In the genomic region with DNA sequence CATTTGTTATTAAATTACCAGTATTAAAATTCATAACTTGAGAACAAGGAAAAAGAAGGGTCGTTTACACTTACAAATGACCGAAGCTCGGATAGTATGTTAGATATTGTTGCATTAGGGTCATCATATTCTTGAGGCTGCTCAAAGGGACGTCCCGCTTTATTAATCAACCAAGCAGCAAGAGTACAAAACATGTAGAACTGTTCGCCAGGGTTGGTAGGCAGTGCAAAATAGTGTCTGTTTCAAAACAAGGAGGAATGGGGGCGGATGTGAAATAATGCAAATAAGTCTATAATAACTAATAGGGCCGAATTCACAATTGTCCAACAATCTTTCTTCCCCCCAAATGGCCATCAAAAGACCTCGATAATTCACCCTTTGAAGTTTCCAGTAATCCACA, we compare ENCODE assay signal across 17 cellular contexts. TPM values are rescaled to one million over a fixed set of nuclear protein-coding genes. Genes with fewer than 3 reads are reported as not detected.
DNase-seq lines count a peak whose midpoint lies in the region; ATAC-seq, FAIRE-seq and TF ChIP-seq lines count a peak whose summit lies in the region.
"Had no signal": no experiment of that assay in that cellular context is flagged by ENCODE, and none has a peak within 500 bp of the region (broad histone marks: within the 10 kb centered on the region; RNA-seq: fewer than 3 reads in every experiment).

No MANE protein-coding gene starts in this region.

- peak overlapping the region; percentile 87 for H3K27ac ChIP-seq in DOHH2 (ENCODE audit: low read depth, low read length)
- H3K27ac ChIP-seq in keratinocyte (ENCODE audit: control insufficient read depth, insufficient read depth, low read length) = no peak overlapping the region
- no peak overlapping the region for H3K27ac ChIP-seq in CD8-positive, alpha-beta T cell (ENCODE audit: low read depth, low read length)
- H3K27ac ChIP-seq in caudate nucleus (ENCODE audit: low read depth, low read length) = no peak overlapping the region
- H3K27ac ChIP-seq: BLaER1 treated with 17β-estradiol and CSF1 and Interleukin-3, amounts not matched to agents 10 nM and 100 nM; SK-N-MC had no signal

- POLR2A ChIA-PET in CD8-positive, alpha-beta T cell (lab: Charles Lee) = no interaction called here

- H3K4me2 ChIP-seq in DOHH2 (ENCODE audit: low read length) (peak overlapping the region; percentile 89), keratinocyte (ENCODE audit: control insufficient read depth, extremely low read depth, insufficient read depth, low read depth, low read length) (peak overlapping the region; percentile 8)
- H3K4me2 ChIP-seq: smooth muscle cell had no signal

- H3K36me3 ChIP-seq in DOHH2 (ENCODE audit: control insufficient read depth, low read length) (peaks cover 38% of the 10 kb centered on the region), keratinocyte (ENCODE audit: control insufficient read depth in 2 of 2, extremely low read depth in 1 of 2, insufficient read depth in 2 of 2, low read length in 2 of 2) (no peaks in the 10 kb centered on the region)
- no peaks in the 10 kb centered on the region for H3K36me3 ChIP-seq in CD8-positive, alpha-beta T cell (ENCODE audit: insufficient read depth, low read length)

- H3K4me3 ChIP-seq in DOHH2 (ENCODE audit: low read length) = peak overlapping the region; percentile 90
- no peak overlapping the region for H3K4me3 ChIP-seq in keratinocyte (ENCODE audit: control insufficient read depth in 2 of 3, extremely low read depth in 1 of 3, insufficient read depth in 2 of 3, low read depth in 1 of 3, low read length in 3 of 3)
- no peak overlapping the region for H3K4me3 ChIP-seq in CD8-positive, alpha-beta T cell (ENCODE audit: low read depth, low read length)
- H3K4me3 ChIP-seq: BLaER1 treated with 17β-estradiol and CSF1 and Interleukin-3, amounts not matched to agents 10 nM and 100 nM; SK-N-MC; smooth muscle cell had no signal

- TF ChIP-seq CTCF in DOHH2 (IDR thresholded peaks at IDR 0.05; ENCODE audit: low read depth, low read length, poor library complexity, severe bottlenecking) (no peak), keratinocyte (optimal IDR thresholded peaks at IDR 0.05 in 1 of 3, IDR thresholded peaks at IDR 0.05 in 1 of 3, conservative IDR thresholded peaks at IDR 0.05 in 1 of 3; ENCODE audit: extremely low read depth in 1 of 3, insufficient read depth in 2 of 3, low read length in 3 of 3) (no peak)
- TF ChIP-seq CTCF in CD8-positive, alpha-beta T cell (IDR thresholded peaks at IDR 0.05) = no peak

- no peaks in the 10 kb centered on the region for H3K9me2 ChIP-seq in DOHH2 (replicated peaks; ENCODE audit: control insufficient read depth, low read length)

- H3K27me3 Mint-ChIP-seq in CD8-positive, alpha-beta T cell (ENCODE audit: low read depth) = no peaks in the 10 kb centered on the region

- H3K9me1 ChIP-seq in keratinocyte (ENCODE audit: control insufficient read depth, extremely low read depth, insufficient read depth, low read length) = no peaks in the 10 kb centered on the region

- H3K9ac ChIP-seq in keratinocyte (ENCODE audit: control insufficient read depth, extremely low read depth, insufficient read depth, low read length) = no peak overlapping the region
- H3K9ac ChIP-seq: BLaER1 treated with 17β-estradiol and CSF1 and Interleukin-3, amounts not matched to agents 10 nM and 100 nM had no signal

- peak; percentile 12 for ATAC-seq in GM19463 (IDR thresholded peaks at IDR 0.05; ENCODE audit: unreplicated experiment)
- no peak for ATAC-seq in stimulated activated effector memory CD8-positive, alpha-beta T cell treated with anti-CD3 and anti-CD28 coated beads, Interleukin-12 subunit alpha, Interleukin-12 subunit beta, amount 100 ng/mL, for 72 hours
- no peak for ATAC-seq in CD8-positive, alpha-beta T cell
- ATAC-seq: natural killer cell had no signal

- dilution Hi-C loops in keratinocyte (cut with MboI; ENCODE audit: extremely low pct_ligation_motif_present, low sequenced_read_pairs) = no loop called here

- H3K4me3 Mint-ChIP-seq in stimulated activated effector memory CD8-positive, alpha-beta T cell treated with anti-CD3 and anti-CD28 coated beads, Interleukin-12 subunit alpha, Interleukin-12 subunit beta, amount 100 ng/mL, for 72 hours = no peak overlapping the region
- no peak overlapping the region for H3K4me3 Mint-ChIP-seq in CD8-positive, alpha-beta T cell
- H3K4me3 Mint-ChIP-seq: natural killer cell had no signal

- DNase-seq in NCI-H748 (lab: John Stamatoyannopoulos, UW; ENCODE audit: unreplicated experiment) (peak; percentile 28), keratinocyte (ENCODE audit: low read depth, low spot score) (no peak), caudate nucleus (lab: John Stamatoyannopoulos, UW) (no peak), activated gamma-delta T cell treated with Interleukin-2 at 50 U/mL for 16 hours (no peak)
- DNase-seq in stimulated activated effector memory CD8-positive, alpha-beta T cell treated with anti-CD3 and anti-CD28 coated beads, Interleukin-12 subunit alpha, Interleukin-12 subunit beta, amount 100 ng/mL, for 72 hours (ENCODE audit: low spot score in 2 of 2) = no peak
- DNase-seq in CD8-positive, alpha-beta T cell = no peak
- DNase-seq: activated CD4-positive, alpha-beta T cell treated with anti-CD3 and anti-CD28 coated beads for 1 hour; activated naive CD4-positive, alpha-beta T cell treated with Interleukin-2 at 50 U/mL for 16 hours; natural killer cell; NCI-H1105 treated with DMSO at 0.1 percent for 48 hours; NCI-H524 treated with DMSO at 0.1 percent for 48 hours had no signal

- H3K79me2 ChIP-seq in DOHH2 (ENCODE audit: control insufficient read depth, low read length) (peaks cover 67% of the 10 kb centered on the region), keratinocyte (ENCODE audit: control insufficient read depth, insufficient read depth, low read length) (peaks cover 13% of the 10 kb centered on the region)

- no peak overlapping the region for H3K27ac Mint-ChIP-seq in stimulated activated effector memory CD8-positive, alpha-beta T cell treated with anti-CD3 and anti-CD28 coated beads, Interleukin-12 subunit alpha, Interleukin-12 subunit beta, amount 100 ng/mL, for 72 hours
- H3K27ac Mint-ChIP-seq in CD8-positive, alpha-beta T cell = no peak overlapping the region

- H3K27me3 ChIP-seq in DOHH2 (ENCODE audit: control insufficient read depth, low read length) (no peaks in the 10 kb centered on the region), keratinocyte (ENCODE audit: control insufficient read depth, extremely low read depth, insufficient read depth, low read length) (no peaks in the 10 kb centered on the region)
- no peaks in the 10 kb centered on the region for H3K27me3 ChIP-seq in CD8-positive, alpha-beta T cell (ENCODE audit: insufficient read depth, low read length)
- H3K27me3 ChIP-seq: BLaER1 treated with 17β-estradiol and CSF1 and Interleukin-3, amounts not matched to agents 10 nM and 100 nM had no signal

- H3K4me1 Mint-ChIP-seq in stimulated activated effector memory CD8-positive, alpha-beta T cell treated with anti-CD3 and anti-CD28 coated beads, Interleukin-12 subunit alpha, Interleukin-12 subunit beta, amount 100 ng/mL, for 72 hours = peaks cover 42% of the 10 kb centered on the region
- H3K4me1 Mint-ChIP-seq in CD8-positive, alpha-beta T cell (ENCODE audit: low read depth) = peaks cover 63% of the 10 kb centered on the region

- H3K9me3 ChIP-seq in DOHH2 (ENCODE audit: control insufficient read depth, insufficient read depth, low read length) (no peaks in the 10 kb centered on the region), keratinocyte (ENCODE audit: control insufficient read depth, low read depth, low read length) (no peaks in the 10 kb centered on the region)
- H3K9me3 ChIP-seq in CD8-positive, alpha-beta T cell (ENCODE audit: low read length) = no peaks in the 10 kb centered on the region
- H3K9me3 ChIP-seq: BLaER1 treated with 17β-estradiol and CSF1 and Interleukin-3, amounts not matched to agents 10 nM and 100 nM had no signal

- CTCF ChIA-PET in CD8-positive, alpha-beta T cell (lab: Charles Lee) = no interaction called here

- peaks cover 2% of the 10 kb centered on the region for H3K9me3 Mint-ChIP-seq in stimulated activated effector memory CD8-positive, alpha-beta T cell treated with anti-CD3 and anti-CD28 coated beads, Interleukin-12 subunit alpha, Interleukin-12 subunit beta, amount 100 ng/mL, for 72 hours
- H3K9me3 Mint-ChIP-seq in CD8-positive, alpha-beta T cell = no peaks in the 10 kb centered on the region
- H3K9me3 Mint-ChIP-seq: natural killer cell had no signal

- peaks cover 10% of the 10 kb centered on the region for H3K36me3 Mint-ChIP-seq in stimulated activated effector memory CD8-positive, alpha-beta T cell treated with anti-CD3 and anti-CD28 coated beads, Interleukin-12 subunit alpha, Interleukin-12 subunit beta, amount 100 ng/mL, for 72 hours
- peaks cover 20% of the 10 kb centered on the region for H3K36me3 Mint-ChIP-seq in CD8-positive, alpha-beta T cell
- H3K36me3 Mint-ChIP-seq: natural killer cell had no signal

- intact Hi-C loops in CD8-positive, alpha-beta T cell (cut with DNase I, micrococcal nuclease) = loop anchor here in 1 of 2 experiments (5.0 kb wide), 1 partner anchor 373 kb away; no protein-coding TSS in a partner anchor

- H3K4me1 ChIP-seq in DOHH2 (ENCODE audit: control insufficient read depth, low read length) (peaks cover 56% of the 10 kb centered on the region), keratinocyte (ENCODE audit: control insufficient read depth, extremely low read depth, insufficient read depth, low read length) (peaks cover 29% of the 10 kb centered on the region)
- H3K4me1 ChIP-seq in CD8-positive, alpha-beta T cell (ENCODE audit: insufficient read depth, low read length) = peaks cover 44% of the 10 kb centered on the region

- H3F3A ChIP-seq in DOHH2 (ENCODE audit: control insufficient read depth, insufficient read depth) = peaks cover 4% of the 10 kb centered on the region; the same call in 1 of the 2 replicates

- H4K20me1 ChIP-seq in DOHH2 (ENCODE audit: control insufficient read depth, insufficient read depth, low read depth, low read length) = no peaks in the 10 kb centered on the region
- H4K20me1 ChIP-seq in keratinocyte (ENCODE audit: control insufficient read depth, extremely low read depth, insufficient read depth, low read length) = no peaks in the 10 kb centered on the region
- H4K20me1 ChIP-seq: BLaER1 treated with 17β-estradiol and CSF1 and Interleukin-3, amounts not matched to agents 10 nM and 100 nM had no signal

- no peak overlapping the region for H2AFZ ChIP-seq in keratinocyte (ENCODE audit: control insufficient read depth, low read length)

- FAIRE-seq in keratinocyte (lab: Jason Lieb, UNC) = no peak
- FAIRE-seq: HTR-8/SVneo had no signal

RNA-seq across cellular contexts. Expression of a gene that starts 2.9 kb away (rescaled TPM):
- polyA plus RNA-seq in keratinocyte = 31.7 to 47.6 TPM (median 33.5 TPM) in 3 replicates
- 24.2 TPM for polyA plus RNA-seq in keratinocyte (2011; ENCODE audit: low read depth)
- polyA plus RNA-seq in keratinocyte (2011; cell fraction: cytosol; rRNA removed) = 29.8 and 30.9 TPM in 2 replicates
- 18.0 and 20.4 TPM in 2 replicates for polyA plus RNA-seq in keratinocyte (2011; cell fraction: nucleus; rRNA removed)
- 12.1 and 28.3 TPM in 2 replicates for polyA plus RNA-seq in keratinocyte (2012; ENCODE audit: low replicate concordance)
- 6.2 to 33.7 TPM (median 15.2 TPM) in 3 replicates for polyA minus RNA-seq in keratinocyte
- polyA minus RNA-seq in keratinocyte (2011; cell fraction: cytosol; rRNA and poly(A)+ RNA removed) = 37.2 TPM
- polyA minus RNA-seq in keratinocyte (2011; cell fraction: nucleus; rRNA and poly(A)+ RNA removed) = 10.4 and 13.0 TPM in 2 replicates
- 10 to 100 TPM; 45.2 to 55.7 TPM for total RNA-seq in CD8-positive, alpha-beta T cell
